Comparison of ENCODE assay signal across 13 cellular contexts in genomic region chr1:217495249-217495648, GRCh38.
A peak's percentile ranks its signal among the peaks of the same experiment; 100 is the strongest.
DNase-seq lines count a peak whose midpoint lies in the region; ATAC-seq and TF ChIP-seq lines count a peak whose summit lies in the region.
"Had no signal": no experiment of that assay in that cellular context is flagged by ENCODE, and none has a peak within 500 bp of the region (broad histone marks: within the 10 kb centered on the region; RNA-seq: fewer than 3 reads in every experiment).

No MANE protein-coding gene starts in this region.

- ATAC-seq in GM21529 (IDR thresholded peaks at IDR 0.05; ENCODE audit: unreplicated experiment), result peak; percentile 93
- ATAC-seq in HG03108 (IDR thresholded peaks at IDR 0.05; ENCODE audit: unreplicated experiment), result peak; percentile 85
- peak; percentile 52 for ATAC-seq in activated T-helper 17 cell treated with anti-CD3 and anti-CD28 coated beads, Interleukin-2, amount 50 U/mL, for 72 hours (replicated peaks)
- no peak for ATAC-seq in upper lobe of left lung (ENCODE audit: low FRiP score in 2 of 2)

- H3K4me3 ChIP-seq in upper lobe of left lung, result no peak overlapping the region
- H3K4me3 ChIP-seq: SJCRH30, smooth muscle cell had no signal

- H3K4me3 Mint-ChIP-seq in activated T-helper 17 cell treated with anti-CD3 and anti-CD28 coated beads, Interleukin-2, amount 50 U/mL, for 72 hours, result no peak overlapping the region
- H3K4me3 Mint-ChIP-seq in glutamatergic neuron (ENCODE audit: unreplicated experiment), result no peak overlapping the region

- H3K4me1 ChIP-seq in upper lobe of left lung, result no peaks in the 10 kb centered on the region
- H3K4me1 ChIP-seq: SJCRH30 had no signal

- peak; percentile 46 for DNase-seq in SIG-M5 treated with dmso at 0.1 percent for 504 hours (lab: John Stamatoyannopoulos, UW; ENCODE audit: unreplicated experiment)
- DNase-seq in SIG-M5 (lab: John Stamatoyannopoulos, UW), result no peak
- no peak for DNase-seq in AG08395 (ENCODE audit: low spot score)
- no peak for DNase-seq in upper lobe of left lung
- no peak for DNase-seq in glutamatergic neuron
- DNase-seq: activated CD4-positive, alpha-beta T cell treated with anti-CD3 and anti-CD28 coated beads, Interleukin-2, amount 50 U/mL, for 48 hours; anterior cingulate cortex; SJCRH30 had no signal

- peaks cover 1% of the 10 kb centered on the region for H3K4me1 Mint-ChIP-seq in activated T-helper 17 cell treated with anti-CD3 and anti-CD28 coated beads, Interleukin-2, amount 50 U/mL, for 72 hours
- no peaks in the 10 kb centered on the region for H3K4me1 Mint-ChIP-seq in glutamatergic neuron (ENCODE audit: low read depth, unreplicated experiment)

- no peaks in the 10 kb centered on the region for H3K9me3 Mint-ChIP-seq in activated T-helper 17 cell treated with anti-CD3 and anti-CD28 coated beads, Interleukin-2, amount 50 U/mL, for 72 hours
- no peaks in the 10 kb centered on the region for H3K9me3 Mint-ChIP-seq in glutamatergic neuron (ENCODE audit: unreplicated experiment)

- H3K27me3 Mint-ChIP-seq in activated T-helper 17 cell treated with anti-CD3 and anti-CD28 coated beads, Interleukin-2, amount 50 U/mL, for 72 hours, result no peaks in the 10 kb centered on the region
- H3K27me3 Mint-ChIP-seq in glutamatergic neuron (ENCODE audit: unreplicated experiment), result no peaks in the 10 kb centered on the region

- H3K36me3 ChIP-seq in upper lobe of left lung, result peaks cover 0 to 7% (median 1%) of the 10 kb centered on the region in 4 donors
- H3K36me3 ChIP-seq: SJCRH30 had no signal

- no peak overlapping the region for H3K27ac Mint-ChIP-seq in activated T-helper 17 cell treated with anti-CD3 and anti-CD28 coated beads, Interleukin-2, amount 50 U/mL, for 72 hours
- no peak overlapping the region for H3K27ac Mint-ChIP-seq in glutamatergic neuron (ENCODE audit: unreplicated experiment)

- no peak for TF ChIP-seq EP300 in upper lobe of left lung (IDR thresholded peaks at IDR 0.05)

- TF ChIP-seq POLR2A in upper lobe of left lung (IDR thresholded peaks at IDR 0.05), result no peak

- H3K27ac ChIP-seq in upper lobe of left lung, result no peak overlapping the region
- H3K27ac ChIP-seq: epithelial cell of prostate, SJCRH30 had no signal

- no peaks in the 10 kb centered on the region for H3K9me3 ChIP-seq in upper lobe of left lung
- H3K9me3 ChIP-seq: SJCRH30 had no signal

- no peak for TF ChIP-seq CTCF in upper lobe of left lung (IDR thresholded peaks at IDR 0.05)
- no peak for TF ChIP-seq CTCF in glutamatergic neuron (IDR thresholded peaks at IDR 0.05; ENCODE audit: partially characterized antibody, unreplicated experiment)

- H3K27me3 ChIP-seq in upper lobe of left lung, result no peaks in the 10 kb centered on the region
- H3K27me3 ChIP-seq: SJCRH30 had no signal

- peaks cover 33% of the 10 kb centered on the region for H3K36me3 Mint-ChIP-seq in activated T-helper 17 cell treated with anti-CD3 and anti-CD28 coated beads, Interleukin-2, amount 50 U/mL, for 72 hours (ENCODE audit: low read depth)
- H3K36me3 Mint-ChIP-seq in glutamatergic neuron (ENCODE audit: unreplicated experiment), result no peaks in the 10 kb centered on the region

Comparison
In these comparisons a context has a peak if more than half of its experiments do, and no peak if none do; other contexts are left out.
1. ATAC-seq: peak in GM21529 (single experiment), HG03108 (single experiment) and activated T-helper 17 cell treated with anti-CD3 and anti-CD28 coated beads, Interleukin-2, amount 50 U/mL, for 72 hours (single experiment); none in upper lobe of left lung (0 of 2).